Comparison of ENCODE assay signal across 21 cellular contexts in the genomic region with DNA sequence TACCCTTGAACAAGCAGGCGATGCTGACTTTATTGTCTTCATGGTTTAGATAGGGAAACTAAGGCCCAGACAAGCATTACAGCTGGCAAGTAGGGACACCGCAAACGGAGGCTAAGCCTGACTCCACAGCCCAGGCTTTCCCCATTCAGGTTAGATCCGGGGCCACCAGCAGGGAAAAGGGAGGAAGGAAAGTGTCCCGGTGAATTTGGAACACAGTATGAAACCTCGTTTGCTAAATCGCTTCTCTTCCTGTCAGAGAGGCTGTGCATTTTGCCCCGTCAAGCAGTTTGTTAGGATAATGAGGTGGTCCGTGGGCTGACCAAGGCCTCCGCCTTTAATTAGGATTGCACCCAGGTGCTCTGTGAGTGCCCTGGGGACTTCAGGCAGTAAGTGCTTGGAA.
A peak's percentile ranks its signal among the peaks of the same experiment; 100 is the strongest.
DNase-seq lines count a peak whose midpoint lies in the region; ATAC-seq, FAIRE-seq and TF ChIP-seq lines count a peak whose summit lies in the region.
"Had no signal": no experiment of that assay in that cellular context is flagged by ENCODE, and none has a peak within 500 bp of the region (broad histone marks: within the 10 kb centered on the region; RNA-seq: fewer than 3 reads in every experiment).

No MANE protein-coding gene starts in this region.

- no peaks in the 10 kb centered on the region for H3K36me3 ChIP-seq in HUES48 (ENCODE audit: control insufficient read depth, insufficient read depth, low read length)
- H3K36me3 ChIP-seq in endodermal cell (ENCODE audit: control insufficient read depth, insufficient read depth, low read length) = no peaks in the 10 kb centered on the region
- H3K36me3 ChIP-seq: MG63 had no signal

- intact Hi-C loops in left cardiac atrium (cut with DNase I) = no loop called here

- 65 to 70% methylated on average over 9 to 10 of the region's 10 CpGs for WGBS in endodermal cell (ENCODE audit: insufficient coverage in 1 of 2, insufficient read length in 1 of 2), 2 experiments

- H3K4me3 ChIP-seq in HUES48 (ENCODE audit: low read depth, low read length) (no peak overlapping the region), endodermal cell (ENCODE audit: low read length) (no peak overlapping the region)
- H3K4me3 ChIP-seq: MG63 had no signal

- H3K4me1 ChIP-seq in HUES48 (ENCODE audit: control insufficient read depth, insufficient read depth, low read length) = peaks cover 40% of the 10 kb centered on the region
- H3K4me1 ChIP-seq in endodermal cell (ENCODE audit: control insufficient read depth, insufficient read depth, low read length) = no peaks in the 10 kb centered on the region

- no peak for FAIRE-seq in GM12892 (lab: Jason Lieb, UNC)
- FAIRE-seq: GM12891 had no signal

- ATAC-seq in T-helper 17 cell (no peak), left cardiac atrium (no peak)
- ATAC-seq in stimulated activated naive B cell treated with anti-CD40 and anti-IgM and Interleukin-4, amounts not matched to agents 10 μg/mL and 1 μg/mL and 100 μg/mL, for 72 hours (replicated peaks) = no peak

- no peak for TF ChIP-seq CTCF in endodermal cell (conservative IDR thresholded peaks at IDR 0.05)

- no peak for TF ChIP-seq POLR2A in GM12892 (IDR thresholded peaks at IDR 0.05; ENCODE audit: low read depth, low read length)

- H3K9ac ChIP-seq in HUES48 (ENCODE audit: low read depth, low read length) (no peak overlapping the region), endodermal cell (ENCODE audit: extremely low read depth, low read length, poor library complexity, severe bottlenecking) (no peak overlapping the region)
- H3K9ac ChIP-seq: KMS-11 had no signal

- H3K9me3 ChIP-seq in HUES48 (ENCODE audit: control insufficient read depth, insufficient read depth, low read length) (no peaks in the 10 kb centered on the region), T-helper 17 cell (ENCODE audit: control insufficient read depth, low read length, poor library complexity, severe bottlenecking) (no peaks in the 10 kb centered on the region), endodermal cell (ENCODE audit: control insufficient read depth, low read length) (no peaks in the 10 kb centered on the region)
- H3K9me3 ChIP-seq: MG63 had no signal

- no peak for DNase-seq in T-helper 17 cell
- no peak for DNase-seq in endodermal cell
- DNase-seq in stimulated activated naive B cell treated with anti-CD40 and anti-IgM and Interleukin-4, amounts not matched to agents 10 μg/mL and 1 μg/mL and 100 μg/mL, for 72 hours = no peak
- DNase-seq in left cardiac atrium = no peak
- DNase-seq in cerebellar cortex (ENCODE audit: low spot score) = no peak
- no peak for DNase-seq in GM12892 (ENCODE audit: insufficient read length)
- DNase-seq: C1 segment of cervical spinal cord; DMS 273 treated with DMSO at 0.1 percent for 48 hours; GF-D8; MG63; NCI-H1092; NCI-H187; NCI-H345; NCI-H526 treated with DMSO at 0.1 percent for 48 hours; NK-92 treated with Interleukin-12 subunit alpha and Interleukin-12 subunit beta, amount 100 ng/mL, for 24 hours; OCI-M1; SHP77 treated with DMSO at 0.1 percent for 48 hours had no signal

- no peaks in the 10 kb centered on the region for H3K9me3 Mint-ChIP-seq in endodermal cell
- no peaks in the 10 kb centered on the region for H3K9me3 Mint-ChIP-seq in stimulated activated naive B cell treated with anti-CD40 and anti-IgM and Interleukin-4, amounts not matched to agents 10 μg/mL and 1 μg/mL and 100 μg/mL, for 72 hours

- H3K36me3 Mint-ChIP-seq in T-helper 17 cell (ENCODE audit: low read depth) (no peaks in the 10 kb centered on the region), endodermal cell (ENCODE audit: low read depth) (peaks cover 9% of the 10 kb centered on the region)
- H3K36me3 Mint-ChIP-seq in stimulated activated naive B cell treated with anti-CD40 and anti-IgM and Interleukin-4, amounts not matched to agents 10 μg/mL and 1 μg/mL and 100 μg/mL, for 72 hours = peaks cover 23 to 32% of the 10 kb centered on the region in 2 donors

- H3K4me1 Mint-ChIP-seq in T-helper 17 cell (peaks cover 4% of the 10 kb centered on the region), endodermal cell (peaks cover 17% of the 10 kb centered on the region)
- H3K4me1 Mint-ChIP-seq in stimulated activated naive B cell treated with anti-CD40 and anti-IgM and Interleukin-4, amounts not matched to agents 10 μg/mL and 1 μg/mL and 100 μg/mL, for 72 hours = peaks cover 3 to 5% of the 10 kb centered on the region in 2 donors

- peak overlapping the region; percentile 76 for H3K27ac ChIP-seq in HUES48 (ENCODE audit: low read depth, low read length)
- H3K27ac ChIP-seq in endodermal cell (ENCODE audit: low read depth, low read length) = peak overlapping the region; percentile 90
- H3K27ac ChIP-seq: HL-60, KMS-11 had no signal

- no peaks in the 10 kb centered on the region for H3K27me3 ChIP-seq in HUES48 (ENCODE audit: control insufficient read depth, insufficient read depth, low read length)
- no peaks in the 10 kb centered on the region for H3K27me3 ChIP-seq in endodermal cell (ENCODE audit: control insufficient read depth, insufficient read depth, low read length, poor library complexity, severe bottlenecking)
- H3K27me3 ChIP-seq: MG63 had no signal

- H3K27me3 Mint-ChIP-seq in T-helper 17 cell (no peaks in the 10 kb centered on the region), endodermal cell (ENCODE audit: insufficient read depth) (no peaks in the 10 kb centered on the region)
- no peaks in the 10 kb centered on the region for H3K27me3 Mint-ChIP-seq in stimulated activated naive B cell treated with anti-CD40 and anti-IgM and Interleukin-4, amounts not matched to agents 10 μg/mL and 1 μg/mL and 100 μg/mL, for 72 hours

- no peak overlapping the region for H3K27ac Mint-ChIP-seq in T-helper 17 cell
- peak overlapping the region; percentile 30 for H3K27ac Mint-ChIP-seq in endodermal cell
- peak overlapping the region; percentile 69 for H3K27ac Mint-ChIP-seq in stimulated activated naive B cell treated with anti-CD40 and anti-IgM and Interleukin-4, amounts not matched to agents 10 μg/mL and 1 μg/mL and 100 μg/mL, for 72 hours

- H3K4me3 Mint-ChIP-seq in T-helper 17 cell (peak overlapping the region; percentile 21), endodermal cell (no peak overlapping the region)
- no peak overlapping the region for H3K4me3 Mint-ChIP-seq in stimulated activated naive B cell treated with anti-CD40 and anti-IgM and Interleukin-4, amounts not matched to agents 10 μg/mL and 1 μg/mL and 100 μg/mL, for 72 hours
